1 cellular context compared by ENCODE assay signal in the genomic region with DNA sequence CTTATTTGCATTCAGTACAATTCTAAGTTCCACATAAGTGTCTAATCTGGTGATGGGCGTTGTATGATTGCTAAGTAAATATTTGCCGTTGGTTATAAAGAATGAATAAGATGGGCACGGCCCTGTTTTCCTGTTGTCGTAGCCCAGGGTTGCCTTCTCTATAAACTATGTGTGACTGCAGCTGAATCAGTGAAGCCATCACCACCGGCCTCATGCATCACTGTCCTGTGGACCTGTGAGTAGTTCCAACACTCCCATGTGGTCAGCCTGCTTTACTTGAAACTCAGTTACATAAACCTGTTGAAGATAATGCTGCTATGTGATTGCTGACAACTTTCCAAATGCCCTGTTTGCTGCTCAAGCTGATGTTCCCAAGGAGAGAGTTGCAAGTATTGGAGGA.
TF ChIP-seq lines count a peak whose summit lies in the region.

No MANE protein-coding gene starts in this region.

TF ChIP-seq in IMR-90, 13 proteins besides CTCF, POLR2A, EP300 and RAD21 (continued from another document):
- 0 out of 2 replicates have a peak, but pooled peaks have one; percentile 23 for TF ChIP-seq SMC3 (IDR thresholded peaks at IDR 0.05; ENCODE audit: low read depth, low read length)
- peak; percentile 74 for TF ChIP-seq FOS (IDR thresholded peaks at IDR 0.05; ENCODE audit: low read depth, low read length)
- TF ChIP-seq RFX5 (IDR thresholded peaks at IDR 0.05; ENCODE audit: low read depth, low read length), result no peak
- no peak for TF ChIP-seq MAZ (IDR thresholded peaks at IDR 0.05; ENCODE audit: borderline replicate concordance, low read depth, low read length)
